Comparison of ENCODE assay signal across 27 cellular contexts in the genomic region with DNA sequence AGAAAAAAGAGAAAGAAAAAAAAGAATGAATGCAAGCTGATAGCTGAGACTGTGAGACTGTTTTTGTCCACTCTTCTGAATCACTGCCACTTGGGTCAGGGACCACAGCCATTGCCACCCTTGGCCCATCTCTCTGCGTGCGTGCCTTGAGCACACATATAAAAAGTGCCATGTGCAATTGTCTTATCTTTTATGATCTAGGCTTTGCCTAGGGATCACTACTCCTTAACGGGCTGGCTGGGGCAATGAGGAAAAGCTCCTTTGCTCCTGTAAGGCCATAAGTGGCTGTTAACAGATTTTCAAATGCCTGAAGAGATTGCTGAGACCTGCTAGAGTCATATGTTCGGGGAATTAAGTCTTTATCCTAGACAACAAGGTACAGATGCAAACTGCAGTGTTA. TPM values are rescaled to one million over a fixed set of nuclear protein-coding genes. Genes with fewer than 3 reads are reported as not detected.
A peak's percentile ranks its signal among the peaks of the same experiment; 100 is the strongest.
DNase-seq lines count a peak whose midpoint lies in the region; ATAC-seq, FAIRE-seq and TF ChIP-seq lines count a peak whose summit lies in the region.
"Had no signal": no experiment of that assay in that cellular context is flagged by ENCODE, and none has a peak within 500 bp of the region (broad histone marks: within the 10 kb centered on the region; RNA-seq: fewer than 3 reads in every experiment).

No MANE protein-coding gene starts in this region.

- H3K4me2 ChIP-seq in trophoblast cell (ENCODE audit: low read length) = no peak overlapping the region
- H3K4me2 ChIP-seq: GM23338 had no signal

- H3K4ac ChIP-seq in trophoblast cell (ENCODE audit: low read depth, low read length) = no peak overlapping the region

- no peak overlapping the region for H2BK5ac ChIP-seq in trophoblast cell (ENCODE audit: low read depth, low read length, poor library complexity)

- intact Hi-C loops in left colon (cut with DNase I, micrococcal nuclease) = no loop called here

- H3K27me3 ChIP-seq in trophoblast cell (ENCODE audit: insufficient read depth, low read length) = no peaks in the 10 kb centered on the region
- H3K27me3 ChIP-seq: Peyer's patch, SJCRH30 had no signal

- H3K79me2 ChIP-seq in trophoblast cell (ENCODE audit: control insufficient read depth, insufficient read depth, low read length, poor library complexity) = no peaks in the 10 kb centered on the region

- peaks cover 10 to 12% of the 10 kb centered on the region in 2 experiments for H3K4me1 ChIP-seq in trophoblast cell (ENCODE audit: control insufficient read depth in 1 of 2, insufficient read depth in 2 of 2, low read length in 2 of 2)
- H3K4me1 ChIP-seq: HAP-1 had no signal

- H3K14ac ChIP-seq in trophoblast cell (ENCODE audit: low read length) = no peak overlapping the region

- H2BK120ac ChIP-seq in trophoblast cell (ENCODE audit: insufficient read depth, low read length, poor library complexity) = no peak overlapping the region

- peak; percentile 84 for ATAC-seq in left colon
- ATAC-seq: GM12878 had no signal

- peak; percentile 31 for DNase-seq in DMS79 (lab: John Stamatoyannopoulos, UW)
- peak; percentile 37 to 84 for DNase-seq in NCI-H524 (lab: John Stamatoyannopoulos, UW)
- DNase-seq in left colon = peak; percentile 70 to 79
- no peak for DNase-seq in trophoblast cell
- DNase-seq in GM12892 (ENCODE audit: insufficient read length) = no peak
- no peak for DNase-seq in AG08395 (ENCODE audit: low spot score)
- DNase-seq in urothelium cell line (ENCODE audit: low spot score) = no peak
- DNase-seq: CD4-positive, CD25-positive, alpha-beta regulatory T cell; DND-41; MM.1S; NCI-H1048; NCI-H1417 treated with DMSO at 0.1 percent for 48 hours; NCI-H187; NCI-H2107; NCI-H2227 treated with DMSO at 0.1 percent for 48 hours; NCI-H510A; NCI-H774; SJCRH30 had no signal

- no peak overlapping the region for H2AFZ ChIP-seq in trophoblast cell (ENCODE audit: insufficient read depth, low read length, poor library complexity)
- H2AFZ ChIP-seq: GM23338 had no signal

- H3K9me3 ChIP-seq in trophoblast cell (ENCODE audit: insufficient read depth, low read depth, low read length) = no peaks in the 10 kb centered on the region
- H3K9me3 ChIP-seq: HAP-1, Peyer's patch, SJCRH30 had no signal

- H3K27ac ChIP-seq in trophoblast cell (ENCODE audit: low read depth, low read length) = peak overlapping the region; percentile 4
- H3K27ac ChIP-seq: SJCRH30 had no signal

- WGBS in trophoblast cell (ENCODE audit: extremely low coverage, insufficient coverage, insufficient read length) = no CpG with 5 or more reads among the region's 4 CpGs

- H4K91ac ChIP-seq in trophoblast cell (ENCODE audit: low read depth, low read length) = no peak overlapping the region

- no peak overlapping the region for H3K9ac ChIP-seq in trophoblast cell (ENCODE audit: low read length)

- no peak overlapping the region for H4K12ac ChIP-seq in trophoblast cell (ENCODE audit: low read depth, low read length)

- H2AK5ac ChIP-seq in trophoblast cell (ENCODE audit: low read length) = no peak overlapping the region

- no peak overlapping the region for H2BK12ac ChIP-seq in trophoblast cell (ENCODE audit: low read length)

- no peak overlapping the region for H4K8ac ChIP-seq in trophoblast cell (ENCODE audit: low read depth, low read length)

- no peak overlapping the region for H3K23ac ChIP-seq in trophoblast cell (ENCODE audit: low read length)

- H3K18ac ChIP-seq in trophoblast cell (ENCODE audit: low read length) = no peak overlapping the region

- no peak overlapping the region for H3K4me3 ChIP-seq in trophoblast cell (ENCODE audit: low read depth, low read length)
- H3K4me3 ChIP-seq: GM12878, GM23338, HAP-1, Peyer's patch, SJCRH30 had no signal

- peaks cover 2% of the 10 kb centered on the region for H3K79me1 ChIP-seq in trophoblast cell (ENCODE audit: low read length)

- no peak for TF ChIP-seq POLR2A in GM12892 (IDR thresholded peaks at IDR 0.05; ENCODE audit: low read depth, low read length)

- FAIRE-seq in GM12892 (lab: Jason Lieb, UNC) (no peak), urothelium cell line (lab: Jason Lieb, UNC) (no peak)
- FAIRE-seq: GM12878, GM18507 had no signal

- peaks cover 0 to 2% of the 10 kb centered on the region in 2 experiments for H3K36me3 ChIP-seq in trophoblast cell (ENCODE audit: control insufficient read depth in 1 of 2, insufficient read depth in 2 of 2, low read length in 2 of 2)
- H3K36me3 ChIP-seq: HAP-1, Peyer's patch, SJCRH30 had no signal

RNA-seq across cellular contexts. Expression of gene SPATA46, which starts 8.2 kb away (rescaled TPM):
- total RNA-seq in left colon = not detected
- polyA plus RNA-seq in trophoblast cell (2013) = not detected in 2 replicates
- polyA plus RNA-seq in GM12892 (2012; ENCODE audit: missing spikeins) = not detected
- total RNA-seq: A673; CD4-positive, CD25-positive, alpha-beta regulatory T cell; GM12878; GM23338; LHCN-M2; OCI-LY7; Peyer's patch; SJCRH30 had no signal
- polyA plus RNA-seq: BJ; CD4-positive, CD25-positive, alpha-beta regulatory T cell; GM12878; GM23338 had no signal

RNA-seq across cellular contexts. Expression of gene C1orf226, which starts 13.1 kb away (rescaled TPM):
- total RNA-seq in left colon = 10 to 100 TPM; 24.2 to 44.1 TPM
- polyA plus RNA-seq in trophoblast cell (2013) = 4.0 and 4.6 TPM in 2 replicates
- polyA plus RNA-seq in GM12892 (2012; ENCODE audit: missing spikeins) = not detected
- total RNA-seq: GM12878, OCI-LY7 had no signal
- polyA plus RNA-seq: GM12878 had no signal

RNA-seq across cellular contexts. Expression of gene SH2D1B, which starts 43.5 kb away (rescaled TPM):
- total RNA-seq in left colon = 1 to 10 TPM in 1 of 2 donors, under 1 TPM in 1; 0.70 to 1.1 TPM
- not detected in 2 replicates for polyA plus RNA-seq in trophoblast cell (2013)
- polyA plus RNA-seq in GM12892 (2012; ENCODE audit: missing spikeins) = not detected
- total RNA-seq: CD4-positive, CD25-positive, alpha-beta regulatory T cell; GM12878; GM23338; OCI-LY7; SJCRH30 had no signal
- polyA plus RNA-seq: BJ, GM23338 had no signal

Comparison
In these comparisons a context has a peak if more than half of its experiments do, and no peak if none do; other contexts are left out.
1. DNase-seq: peak in DMS79 (single experiment), NCI-H524 (2 of 2) and left colon (2 of 2); none in trophoblast cell (0 of 2), GM12892 (single experiment), AG08395 (single experiment) and urothelium cell line (single experiment).